31 cellular contexts compared by ENCODE assay signal in the genomic region with DNA sequence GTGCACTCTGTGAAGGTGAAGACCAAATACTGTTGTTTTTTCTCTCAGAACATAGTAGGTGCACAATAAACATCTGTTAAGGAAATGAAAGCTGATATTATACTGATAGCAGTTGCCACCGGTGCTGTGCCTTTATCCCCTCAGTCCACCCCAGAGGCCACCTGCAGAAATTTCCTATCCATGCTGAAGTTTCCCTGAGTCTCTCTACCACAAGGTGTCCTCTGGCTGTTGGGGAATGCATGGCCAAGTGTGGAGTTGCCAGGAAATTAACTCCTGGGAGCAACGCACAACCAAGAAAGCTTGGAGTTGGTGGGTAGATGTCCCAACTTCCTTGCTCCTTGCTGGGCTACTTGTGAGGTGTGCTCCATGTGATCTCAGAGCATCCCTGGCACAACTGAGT.
"Had no signal": no experiment of that assay in that cellular context is flagged by ENCODE, and none has a peak within 500 bp of the region (broad histone marks: within the 10 kb centered on the region; RNA-seq: fewer than 3 reads in every experiment).

No MANE protein-coding gene starts in this region.

- H3K9me3 ChIP-seq: ascending aorta, body of pancreas had no signal

- H3K4me3 ChIP-seq: ascending aorta, body of pancreas, SK-N-MC had no signal

- H3K27ac Mint-ChIP-seq: activated CD4-positive, alpha-beta T cell treated with anti-CD3 and anti-CD28 coated beads for 36 hours; activated CD8-positive, alpha-beta T cell treated with anti-CD3 and anti-CD28 coated beads, Interleukin-2, amount 10 ng/mL, durations not matched to agents 7 days and 5 days; activated naive CD4-positive, alpha-beta T cell treated with anti-CD3 and anti-CD28 coated beads, Interleukin-2, amount 50 U/mL, for 72 hours; activated naive CD8-positive, alpha-beta T cell treated with anti-CD3 and anti-CD28 coated beads, Interleukin-2, amount 50 U/mL, for 24 hours; activated T-cell treated with anti-CD3 and anti-CD28 coated beads, Interleukin-2, amount 50 U/mL, for 24 hours; activated T-helper 1 cell treated with anti-CD3 and anti-CD28 coated beads, Interleukin-12 subunit alpha, Interleukin-12 subunit beta, Interleukin-2, Interleukin-4 antibody, amounts not matched to agents 30 ng/mL and 10 ng/mL and 1 ng/mL, durations not matched to agents 14 hours and 24 hours and 36 hours; T-cell had no signal

- H3K4me3 Mint-ChIP-seq: activated CD4-positive, alpha-beta T cell treated with anti-CD3 and anti-CD28 coated beads for 36 hours; activated CD8-positive, alpha-beta T cell treated with anti-CD3 and anti-CD28 coated beads, Interleukin-2, amount 10 ng/mL, durations not matched to agents 7 days and 5 days; activated naive CD8-positive, alpha-beta T cell treated with anti-CD3 and anti-CD28 coated beads, Interleukin-2, amount 50 U/mL, for 24 hours; activated T-cell treated with anti-CD3 and anti-CD28 coated beads, Interleukin-2, amount 50 U/mL, for 24 hours; activated T-helper 1 cell treated with anti-CD3 and anti-CD28 coated beads, Interleukin-12 subunit alpha, Interleukin-12 subunit beta, Interleukin-2, Interleukin-4 antibody, amounts not matched to agents 30 ng/mL and 10 ng/mL and 1 ng/mL, durations not matched to agents 14 hours and 24 hours and 36 hours; T-cell had no signal

- H3K4me1 ChIP-seq: ascending aorta, body of pancreas had no signal

- DNase-seq: activated CD4-positive, alpha-beta T cell treated with anti-CD3 and anti-CD28 coated beads for 36 hours; activated CD4-positive, alpha-beta T cell treated with anti-CD3 and anti-CD28 coated beads, Interleukin-2, amount 50 U/mL, for 1 hour; activated CD8-positive, alpha-beta memory T cell treated with anti-CD3 and anti-CD28 coated beads, Interleukin-2, amount 50 U/mL, for 48 hours; activated CD8-positive, alpha-beta T cell treated with anti-CD3 and anti-CD28 coated beads, Interleukin-2, amount 10 ng/mL, durations not matched to agents 7 days and 5 days; activated effector memory CD4-positive, alpha-beta T cell treated with anti-CD3 and anti-CD28 coated beads, Interleukin-2, amount 50 U/mL, for 16 hours; activated naive CD4-positive, alpha-beta T cell treated with Interleukin-2 at 50 U/mL for 16 hours; activated naive CD8-positive, alpha-beta T cell treated with anti-CD3 and anti-CD28 coated beads, Interleukin-2, amount 50 U/mL, for 24 hours; activated T-cell treated with anti-CD3 and anti-CD28 coated beads, Interleukin-2, amount 50 U/mL, for 24 hours; amniotic stem cell; body of pancreas; central memory CD4-positive, alpha-beta T cell; KG1; NCI-H1092 treated with DMSO at 0.1 percent for 48 hours; NCI-H1417 treated with DMSO at 0.1 percent for 48 hours; NCI-H1694; NCI-H2029; NCI-H2107; NCI-H2171 treated with DMSO at 0.1 percent for 48 hours; NCI-H226; NCI-H526 treated with DMSO at 0.1 percent for 48 hours; NCI-H82; RPMI8226; T-cell; T-helper 2 cell; T1000 had no signal

- H3K27ac ChIP-seq: ascending aorta, body of pancreas, SK-N-MC had no signal

- H3K4me1 Mint-ChIP-seq: activated CD4-positive, alpha-beta T cell treated with anti-CD3 and anti-CD28 coated beads for 36 hours; activated naive CD8-positive, alpha-beta T cell treated with anti-CD3 and anti-CD28 coated beads, Interleukin-2, amount 50 U/mL, for 24 hours; T-cell had no signal

- H3K36me3 ChIP-seq: ascending aorta had no signal

- ATAC-seq: activated CD4-positive, alpha-beta T cell treated with anti-CD3 and anti-CD28 coated beads for 36 hours; activated CD8-positive, alpha-beta T cell treated with anti-CD3 and anti-CD28 coated beads, Interleukin-2, amount 10 ng/mL, durations not matched to agents 7 days and 5 days; activated naive CD4-positive, alpha-beta T cell treated with anti-CD3 and anti-CD28 coated beads, Interleukin-2, amount 50 U/mL, for 72 hours; activated naive CD8-positive, alpha-beta T cell treated with anti-CD3 and anti-CD28 coated beads, Interleukin-2, amount 50 U/mL, for 24 hours; body of pancreas; Panc1; Right ventricle myocardium inferior; T-cell had no signal

- H3K36me3 Mint-ChIP-seq: activated naive CD4-positive, alpha-beta T cell treated with anti-CD3 and anti-CD28 coated beads, Interleukin-2, amount 50 U/mL, for 72 hours; T-cell had no signal

- H3K27me3 ChIP-seq: ascending aorta, body of pancreas had no signal

- H3K27me3 Mint-ChIP-seq: activated CD4-positive, alpha-beta T cell treated with anti-CD3 and anti-CD28 coated beads for 36 hours; activated naive CD8-positive, alpha-beta T cell treated with anti-CD3 and anti-CD28 coated beads, Interleukin-2, amount 50 U/mL, for 24 hours; activated T-cell treated with anti-CD3 and anti-CD28 coated beads, Interleukin-2, amount 50 U/mL, for 24 hours had no signal

- H3K9me3 Mint-ChIP-seq: activated naive CD8-positive, alpha-beta T cell treated with anti-CD3 and anti-CD28 coated beads, Interleukin-2, amount 50 U/mL, for 24 hours; activated T-cell treated with anti-CD3 and anti-CD28 coated beads, Interleukin-2, amount 50 U/mL, for 24 hours; activated T-helper 1 cell treated with anti-CD3 and anti-CD28 coated beads, Interleukin-12 subunit alpha, Interleukin-12 subunit beta, Interleukin-2, Interleukin-4 antibody, amounts not matched to agents 30 ng/mL and 10 ng/mL and 1 ng/mL, durations not matched to agents 14 hours and 24 hours and 36 hours; T-cell had no signal
